Comparison of ENCODE assay signal across 24 cellular contexts in genomic region chr7:278081-278480, GRCh38. TPM values are rescaled to one million over a fixed set of nuclear protein-coding genes. Genes with fewer than 3 reads are reported as not detected.
"Had no signal": no experiment of that assay in that cellular context is flagged by ENCODE, and none has a peak within 500 bp of the region (broad histone marks: within the 10 kb centered on the region; RNA-seq: fewer than 3 reads in every experiment).

No MANE protein-coding gene starts in this region.

- H3K36me3 ChIP-seq: MG63, Peyer's patch, SJSA1 had no signal

- H3K27ac ChIP-seq: Peyer's patch, SJSA1, SK-N-MC had no signal

- DNase-seq: Karpas-422, KG1, MG63, NCI-H1092, NCI-H1105 treated with DMSO at 0.1 percent for 48 hours, NCI-H1417 treated with DMSO at 0.1 percent for 48 hours, NCI-H146, NCI-H1694 treated with DMSO at 0.1 percent for 48 hours, NCI-H1930, NCI-H2081, NCI-H2107, NCI-H2227 treated with DMSO at 0.1 percent for 48 hours, NCI-H524, NCI-H526 treated with DMSO at 0.1 percent for 48 hours, NCI-H748 treated with DMSO at 0.1 percent for 48 hours, PC-3, Peyer's patch, Right ventricle myocardium superior, SIG-M5 had no signal

- H3K27me3 ChIP-seq: MG63, Peyer's patch, SJSA1 had no signal

- H3K4me1 ChIP-seq: Peyer's patch, SJSA1 had no signal

- H3K4me3 ChIP-seq: MG63, Peyer's patch, SJSA1, SK-N-MC had no signal

RNA-seq across cellular contexts. Expression of gene FOXL3, which starts 11.9 kb away (rescaled TPM):
- total RNA-seq: HT-29, NCI-H460, PC-3, Peyer's patch, Right ventricle myocardium superior, RPMI7951, SJSA1 had no signal
